18 cellular contexts compared by ENCODE assay signal in genomic region chr14:99550387-99550992, GRCh38. TPM values are rescaled to one million over a fixed set of nuclear protein-coding genes. Genes with fewer than 3 reads are reported as not detected.
DNase-seq lines count a peak whose midpoint lies in the region; ATAC-seq, FAIRE-seq and TF ChIP-seq lines count a peak whose summit lies in the region.
"Had no signal": no experiment of that assay in that cellular context is flagged by ENCODE, and none has a peak within 500 bp of the region (broad histone marks: within the 10 kb centered on the region; RNA-seq: fewer than 3 reads in every experiment).

No MANE protein-coding gene starts in this region.

- no peak for TF ChIP-seq RAD21 in A549 (conservative IDR thresholded peaks at IDR 0.05 in 1 of 2, IDR thresholded peaks at IDR 0.05 in 1 of 2)

- H3K9ac ChIP-seq in H9 (ENCODE audit: extremely low read depth, insufficient read length, low read length), result no peak overlapping the region
- no peak overlapping the region for H3K9ac ChIP-seq in neuronal stem cell (ENCODE audit: low read depth, low read length, poor library complexity)
- H3K9ac ChIP-seq: KMS-11 had no signal

- CTCF ChIA-PET in A549 (lab: Yijun Ruan, JAX), result interaction anchor here (0.5 to 1.9 kb wide), 8 partner anchors 26 to 180 kb away, joined by 3 to 8 read pairs (median 4); no protein-coding TSS in a partner anchor

- H3K4me1 Mint-ChIP-seq in H9 (peaks cover 43 to 54% of the 10 kb centered on the region in 2 experiments), brain (peaks cover 69% of the 10 kb centered on the region)

- peaks cover 3% of the 10 kb centered on the region for H4K20me1 ChIP-seq in H9 (ENCODE audit: control insufficient read depth, insufficient read depth, insufficient read length)

- no peaks in the 10 kb centered on the region; the same call in 1 of the 2 replicates for H3K79me2 ChIP-seq in H9 (ENCODE audit: insufficient read depth, low read length)

- H3K27me3 Mint-ChIP-seq in H9 (ENCODE audit: low read depth) (no peaks in the 10 kb centered on the region; the same call in 1 of the 2 replicates), brain (peaks cover 8% of the 10 kb centered on the region)

- ATAC-seq in A549, result no peak
- no peak for ATAC-seq in HG02870 (IDR thresholded peaks at IDR 0.05; ENCODE audit: unreplicated experiment)
- ATAC-seq in GM18505 (IDR thresholded peaks at IDR 0.05; ENCODE audit: unreplicated experiment), result no peak
- ATAC-seq: PC-3 had no signal

- no peak overlapping the region for H3K56ac ChIP-seq in H9 (ENCODE audit: insufficient read length, low read depth, low read length)

- no peak overlapping the region for H2BK120ac ChIP-seq in H9 (ENCODE audit: low read depth, low read length, poor library complexity, severe bottlenecking)
- no peak overlapping the region for H2BK120ac ChIP-seq in neuronal stem cell (ENCODE audit: low read depth, low read length)

- H2BK20ac ChIP-seq in H9 (ENCODE audit: low read depth, low read length, poor library complexity, severe bottlenecking), result no peak overlapping the region

- H3K4me3 Mint-ChIP-seq in H9, result no peak overlapping the region
- no peak overlapping the region for H3K4me3 Mint-ChIP-seq in brain

- H3K9me3 ChIP-seq in A549 (no peaks in the 10 kb centered on the region), H9 (ENCODE audit: control insufficient read depth, low read depth, low read length) (no peaks in the 10 kb centered on the region), neuronal stem cell (replicated peaks in 1 of 2; ENCODE audit: control insufficient read depth in 2 of 2, insufficient read depth in 1 of 2, low read depth in 1 of 2, low read length in 2 of 2) (no peaks in the 10 kb centered on the region), MG63 (no peaks in the 10 kb centered on the region)
- H3K9me3 ChIP-seq: SJCRH30 had no signal

- H2AFZ ChIP-seq in H9 (ENCODE audit: low read length) (no peak overlapping the region), neuronal stem cell (ENCODE audit: low read length) (no peak overlapping the region)

- WGBS in A549 (ENCODE audit: missing lambda C conversion rate), result 94% methylated on average over 11 of the region's 11 CpGs
- no CpG with 5 or more reads among the region's 11 CpGs for WGBS in H9 (ENCODE audit: extremely low coverage, insufficient read length, low lambda C conversion rate)
- WGBS in neuronal stem cell (ENCODE audit: extremely low coverage in 2 of 2, insufficient read length in 2 of 2, insufficient replicate concordance in 1 of 2), 2 donors, result no CpG with 5 or more reads among the region's 11 CpGs

- no peak overlapping the region for H2BK12ac ChIP-seq in H9 (ENCODE audit: insufficient read length, low read depth, low read length)
- H2BK12ac ChIP-seq in neuronal stem cell (ENCODE audit: low read length), result no peak overlapping the region

- H3K4me3 ChIP-seq in A549 (no peak overlapping the region), neuronal stem cell (ENCODE audit: low read length in 2 of 2) (no peak overlapping the region), MG63 (no peak overlapping the region)
- H3K4me3 ChIP-seq: SJCRH30 had no signal

- H3K23ac ChIP-seq in H9 (ENCODE audit: insufficient read length, low read depth, low read length), result no peak overlapping the region
- peak overlapping the region; percentile 52 for H3K23ac ChIP-seq in neuronal stem cell (ENCODE audit: low read depth, low read length, poor library complexity)

- no peak overlapping the region for H3T11ph ChIP-seq in H9 (ENCODE audit: low read length)

- H3K79me1 ChIP-seq in H9 (ENCODE audit: insufficient read depth, low read depth, low read length, poor library complexity, severe bottlenecking) (no peaks in the 10 kb centered on the region), neuronal stem cell (ENCODE audit: low read depth, low read length) (peaks cover 13% of the 10 kb centered on the region)

- H3K18ac ChIP-seq in H9 (ENCODE audit: insufficient read length, low read depth, low read length) (no peak overlapping the region), neuronal stem cell (ENCODE audit: low read length) (peak overlapping the region; percentile 20)

- no peak overlapping the region for H3K4me2 ChIP-seq in A549
- H3K4me2 ChIP-seq in H9 (ENCODE audit: insufficient read depth, insufficient read length, low read length), result no peak overlapping the region
- H3K4me2 ChIP-seq in neuronal stem cell (ENCODE audit: insufficient read depth, low read length, poor library complexity, severe bottlenecking), result no peak overlapping the region
- H3K4me2 ChIP-seq: KMS-11 had no signal

- H3K4me1 ChIP-seq in A549 (peaks cover 39% of the 10 kb centered on the region), H9 (ENCODE audit: insufficient read depth, low read length) (no peaks in the 10 kb centered on the region; the same call in 1 of the 2 replicates), neuronal stem cell (ENCODE audit: control insufficient read depth in 2 of 2, insufficient read depth in 1 of 2, low read depth in 1 of 2, low read length in 2 of 2) (peaks cover 24 to 30% of the 10 kb centered on the region in 2 donors)
- H3K4me1 ChIP-seq: SJCRH30 had no signal

- H2BK15ac ChIP-seq in H9 (ENCODE audit: low read depth, low read length) (no peak overlapping the region), neuronal stem cell (ENCODE audit: low read length) (no peak overlapping the region)

- no peak overlapping the region for H3K4ac ChIP-seq in H9 (ENCODE audit: low read depth, low read length)
- no peak overlapping the region for H3K4ac ChIP-seq in neuronal stem cell (ENCODE audit: low read length)

- H4K91ac ChIP-seq in H9 (ENCODE audit: insufficient read length, low read depth, low read length), result no peak overlapping the region
- peak overlapping the region; percentile 2 for H4K91ac ChIP-seq in neuronal stem cell (ENCODE audit: low read depth, low read length, poor library complexity)

- H3K36me3 ChIP-seq in neuronal stem cell (replicated peaks in 1 of 2; ENCODE audit: control insufficient read depth in 2 of 2, insufficient read depth in 2 of 2, low read length in 2 of 2) (peaks cover 0 to 2% of the 10 kb centered on the region in 2 donors), MG63 (no peaks in the 10 kb centered on the region)
- H3K36me3 ChIP-seq: SJCRH30 had no signal

- H2AK5ac ChIP-seq in H9 (ENCODE audit: insufficient read length, low read length), result no peak overlapping the region
- no peak overlapping the region for H2AK5ac ChIP-seq in neuronal stem cell (ENCODE audit: low read depth, low read length)

- no peaks in the 10 kb centered on the region for H3K9me3 Mint-ChIP-seq in H9
- no peaks in the 10 kb centered on the region for H3K9me3 Mint-ChIP-seq in brain

- no peak for TF ChIP-seq CTCF in A549 (IDR thresholded peaks at IDR 0.05)
- TF ChIP-seq CTCF in H9 (conservative IDR thresholded peaks at IDR 0.05), result no peak
- TF ChIP-seq CTCF in brain (conservative IDR thresholded peaks at IDR 0.05), result no peak

- no peak for TF ChIP-seq EP300 in A549 (IDR thresholded peaks at IDR 0.05)

- TF ChIP-seq POLR2A in A549 (IDR thresholded peaks at IDR 0.05; ENCODE audit: low read length), result no peak
- TF ChIP-seq POLR2A in GM18505 (IDR thresholded peaks at IDR 0.05; ENCODE audit: borderline replicate concordance, extremely low read depth, insufficient read depth, insufficient read length), result no peak

- no peaks in the 10 kb centered on the region for H3K23me2 ChIP-seq in H9 (ENCODE audit: insufficient read length, low read depth, low read length, poor library complexity, severe bottlenecking)

- no peak overlapping the region for H3K14ac ChIP-seq in H9 (ENCODE audit: insufficient read depth, low read length)
- no peak overlapping the region for H3K14ac ChIP-seq in neuronal stem cell (ENCODE audit: low read length)

- H2BK5ac ChIP-seq in H9 (ENCODE audit: insufficient read length, low read length) (no peak overlapping the region), neuronal stem cell (ENCODE audit: low read length) (no peak overlapping the region)

- H3K27ac Mint-ChIP-seq in H9 (peak overlapping the region in 2 of 3 experiments; percentile 41 to 53; a peak in 2 of 7 replicates), brain (peak overlapping the region in 3 of 5 experiments; percentile 55 to 74 (median 74))

- POLR2A ChIA-PET in A549 (lab: Yijun Ruan, JAX), result no interaction called here

- H3K27me3 ChIP-seq in H9 (ENCODE audit: insufficient read depth, low read length), result 0 out of 2 replicates have a peak, but pooled peaks cover 2% of the 10 kb centered on the region
- H3K27me3 ChIP-seq in neuronal stem cell (ENCODE audit: control insufficient read depth in 3 of 3, insufficient read depth in 3 of 3, low read depth in 1 of 3, low read length in 3 of 3), result no peaks in the 10 kb centered on the region
- H3K27me3 ChIP-seq in MG63, result no peaks in the 10 kb centered on the region
- H3K27me3 ChIP-seq: SJCRH30 had no signal

- H3K27ac ChIP-seq in A549 (no peak overlapping the region; a peak in 1 of 6 replicates), H9 (ENCODE audit: insufficient read length, low read depth, low read length) (no peak overlapping the region), neuronal stem cell (replicated peaks; ENCODE audit: low read length) (no peak overlapping the region)
- H3K27ac ChIP-seq: C4-2B, KMS-11, SJCRH30 had no signal

- no peak overlapping the region for H4K5ac ChIP-seq in H9 (ENCODE audit: insufficient read length, low read depth, low read length)

- FAIRE-seq in A549 (lab: Jason Lieb, UNC), result no peak
- FAIRE-seq: A204.1, GM19239 had no signal

- H3K36me3 Mint-ChIP-seq in H9 (ENCODE audit: insufficient read depth in 1 of 3, low read depth in 3 of 3) (no peaks in the 10 kb centered on the region), brain (no peaks in the 10 kb centered on the region)

- DNase-seq in A549 (ENCODE audit: low read depth in 1 of 2, low spot score in 1 of 2) (no peak), H9 (no peak), neuronal stem cell (ENCODE audit: low spot score) (no peak), MG63 (no peak)
- DNase-seq: DMS153, EL, H7, NCI-H1092, NCI-H2081 treated with DMSO at 0.1 percent for 48 hours, PC-3, SJCRH30 had no signal

- H4K8ac ChIP-seq in H9 (replicated peaks; ENCODE audit: insufficient read length, low read depth, low read length) (no peak overlapping the region), neuronal stem cell (ENCODE audit: low read depth, low read length) (no peak overlapping the region)

RNA-seq across cellular contexts. Expression of gene CCDC85C, which starts 53.5 kb away (rescaled TPM):
- polyA plus RNA-seq in A549 (2011; rRNA removed) (10.5 and 11.4 TPM in 2 replicates), A549 (2017; fragmentation: RNase III; extraction: RNeasy Plus Mini Kit Qiagen cat#74134 plus additional on column Dnase treatment) (29.0 to 38.0 TPM (median 31.4 TPM) in 3 replicates), brain (ENCODE audit: insufficient read depth, low read depth, low replicate concordance) (41.4 TPM)
- polyA plus RNA-seq in A549 (2012; cell fraction: cytosol; rRNA removed), result 21.9 and 32.2 TPM in 2 replicates
- polyA plus RNA-seq in A549 (2012; cell fraction: nucleus; rRNA removed), result 39.4 and 46.8 TPM in 2 replicates
- polyA minus RNA-seq in A549 (2011; rRNA and poly(A)+ RNA removed), result 15.0 and 21.7 TPM in 2 replicates
- total RNA-seq in H9 (2021), result 33.2 and 36.3 TPM in 2 replicates
- 22.3 TPM for polyA plus RNA-seq in neuronal stem cell (2013, experiment 1 of 2)
- 22.5 TPM for polyA plus RNA-seq in neuronal stem cell (2013, experiment 2 of 2)
- 19.9 and 22.2 TPM in 2 replicates for total RNA-seq in MG63 (2014; rRNA removed; shearing (Covaris generic); ENCODE audit: low replicate concordance)
